8 cellular contexts compared by ENCODE assay signal in the genomic region with DNA sequence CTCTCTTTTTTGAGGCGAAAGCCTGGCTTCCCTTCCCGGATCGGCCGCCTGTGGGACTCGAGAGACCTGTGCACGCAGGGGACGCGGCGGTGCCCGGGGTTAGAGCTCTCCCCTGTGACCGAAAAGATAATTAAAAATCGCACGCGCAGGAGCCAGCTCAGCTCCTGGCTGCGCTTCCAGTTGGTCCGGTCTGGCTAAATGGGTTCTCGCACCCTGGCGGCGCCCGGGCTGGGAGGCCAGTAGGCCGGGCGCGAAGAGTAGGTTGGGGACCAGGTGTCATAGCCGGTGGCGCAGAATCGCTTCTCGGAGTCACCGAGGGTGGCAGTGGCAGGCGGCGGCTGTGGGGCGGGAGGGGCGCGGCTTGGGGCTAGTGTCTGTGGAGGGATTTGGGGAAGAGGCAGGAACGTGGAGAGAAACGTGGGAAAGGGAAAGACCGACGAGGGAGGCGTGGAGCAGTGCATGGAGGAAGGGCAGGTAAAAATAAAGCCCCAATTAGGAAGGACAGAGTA. TPM values are rescaled to one million over a fixed set of nuclear protein-coding genes. Genes with fewer than 3 reads are reported as not detected.
DNase-seq lines count a peak whose midpoint lies in the region; ATAC-seq and TF ChIP-seq lines count a peak whose summit lies in the region.

No MANE protein-coding gene starts in this region.

- WGBS in thyroid gland, 2 donors, result 3 to 5% methylated on average over 37 to 38 of the region's 38 CpGs

- no peaks in the 10 kb centered on the region for H3K9me3 ChIP-seq in neuron (ENCODE audit: low read length)
- no peaks in the 10 kb centered on the region for H3K9me3 ChIP-seq in thyroid gland

- H3K36me3 ChIP-seq in neuron (ENCODE audit: insufficient read depth, low read length) (no peaks in the 10 kb centered on the region), thyroid gland (no peaks in the 10 kb centered on the region)

- H2AFZ ChIP-seq in neuron (ENCODE audit: low read depth, low read length), result no peak overlapping the region

- intact Hi-C loops in thyroid gland (cut with DNase I), result loop anchor here (10.0 kb wide), 1 partner anchor 295 kb away; no protein-coding TSS in a partner anchor

- DNase-seq in GM13976 (ENCODE audit: low spot score), result peak; percentile 43
- DNase-seq in NCI-H748 treated with DMSO at 0.1 percent for 48 hours (lab: John Stamatoyannopoulos, UW), result peak; percentile 61
- DNase-seq in activated T-cell treated with anti-CD3 and anti-CD28 coated beads, Interleukin-2, amount 50 U/mL, for 1 hour, result peak; percentile 66
- peak; percentile 49 for DNase-seq in fibroblast of peridontal ligament (ENCODE audit: extremely low read depth)
- DNase-seq in thyroid gland, result peak; percentile 58 to 62

- no peak overlapping the region for H3K27ac ChIP-seq in thyroid gland

- in situ Hi-C loops in GM13976 (cut with MboI; ENCODE audit: low sequenced_read_pairs, unreplicated experiment), result loop anchor here (25.0 kb wide), 1 partner anchor 757 kb away; no protein-coding TSS in a partner anchor

- ATAC-seq in GM21825 (IDR thresholded peaks at IDR 0.05; ENCODE audit: unreplicated experiment), result no peak
- no peak for ATAC-seq in HG03175 (IDR thresholded peaks at IDR 0.05; ENCODE audit: unreplicated experiment)

- TF ChIP-seq CTCF in GM13976 (IDR thresholded peaks at IDR 0.05; ENCODE audit: borderline replicate concordance, control extremely low read depth, extremely low read depth, insufficient read depth, missing control alignments) (peak; percentile 42), thyroid gland (IDR thresholded peaks at IDR 0.05) (peak in 5 of 6 experiments; percentile 10 to 53 (median 28))

- H3K4me1 ChIP-seq in neuron (ENCODE audit: insufficient read depth, low read length), result peaks cover 32% of the 10 kb centered on the region
- peaks cover 26 to 36% of the 10 kb centered on the region in 2 donors for H3K4me1 ChIP-seq in thyroid gland

- no peaks in the 10 kb centered on the region for H3K27me3 ChIP-seq in neuron (ENCODE audit: insufficient read depth, low read length)
- peaks cover 38% of the 10 kb centered on the region for H3K27me3 ChIP-seq in thyroid gland

- H3K4me3 ChIP-seq in neuron (ENCODE audit: low read length), result peak overlapping the region; percentile 55
- peak overlapping the region in 1 of 3 donors; percentile 12 for H3K4me3 ChIP-seq in thyroid gland (replicated peaks in 1 of 3)

- TF ChIP-seq POLR2A in thyroid gland (IDR thresholded peaks at IDR 0.05), result no peak

RNA-seq across cellular contexts. Expression of a gene that starts 41.9 kb away (rescaled TPM):
- 10 to 100 TPM in 3 of 4 donors, 1 to 10 TPM in 1; 9.8 to 21.6 (median 11.1) TPM for total RNA-seq in thyroid gland
